Comparison of ENCODE assay signal across 8 cellular contexts in genomic region chr3:29065211-29065785, GRCh38.
DNase-seq lines count a peak whose midpoint lies in the region; ATAC-seq and TF ChIP-seq lines count a peak whose summit lies in the region.

No MANE protein-coding gene starts in this region.

- no peak for TF ChIP-seq CTCF in foreskin keratinocyte (conservative IDR thresholded peaks at IDR 0.05)

- 0 out of 2 replicates have a peak overlapping the region, but pooled peaks have one; percentile 6 for H3K27ac ChIP-seq in SJSA1
- H3K27ac ChIP-seq in foreskin keratinocyte: peak overlapping the region; percentile 43

- H3K4me1 ChIP-seq in SJSA1 (replicated peaks): peaks cover 18% of the 10 kb centered on the region
- peaks cover 22% of the 10 kb centered on the region for H3K4me1 ChIP-seq in foreskin keratinocyte

- H3K4me3 ChIP-seq in SJSA1: no peak overlapping the region

- H3K9me3 ChIP-seq in SJSA1 (replicated peaks): no peaks in the 10 kb centered on the region

- DNase-seq in HS-27A (ENCODE audit: low read depth) (peak; percentile 99), SJSA1 (ENCODE audit: low read depth in 1 of 2, low spot score in 2 of 2) (peak; percentile 94 to 95), foreskin keratinocyte (peak; percentile 99), pons (ENCODE audit: low spot score) (peak; percentile 46), CD1c-positive myeloid dendritic cell (ENCODE audit: extremely low spot score) (no peak), NOMO-1 treated with DMSO at 0.1 percent for 48 hours (lab: John Stamatoyannopoulos, UW; ENCODE audit: unreplicated experiment) (no peak)
- no peak for DNase-seq in effector CD8-positive, alpha-beta T cell (lab: John Stamatoyannopoulos, UW)

- no peaks in the 10 kb centered on the region for H3K36me3 ChIP-seq in SJSA1

- H3K27me3 ChIP-seq in SJSA1 (replicated peaks) (no peaks in the 10 kb centered on the region), foreskin keratinocyte (no peaks in the 10 kb centered on the region)

- ATAC-seq in foreskin keratinocyte: peak; percentile 100
- no peak for ATAC-seq in GM21619 (IDR thresholded peaks at IDR 0.05; ENCODE audit: unreplicated experiment)

Comparison
In these comparisons a context has a peak if more than half of its experiments do, and no peak if none do; other contexts are left out.
1. DNase-seq: peak in HS-27A (single experiment), SJSA1 (2 of 2), foreskin keratinocyte (2 of 2) and pons (single experiment); none in CD1c-positive myeloid dendritic cell (single experiment), NOMO-1 treated with DMSO at 0.1 percent for 48 hours (single experiment) and effector CD8-positive, alpha-beta T cell (single experiment).